ENCODE assay signal across 1 cellular context in the genomic region with DNA sequence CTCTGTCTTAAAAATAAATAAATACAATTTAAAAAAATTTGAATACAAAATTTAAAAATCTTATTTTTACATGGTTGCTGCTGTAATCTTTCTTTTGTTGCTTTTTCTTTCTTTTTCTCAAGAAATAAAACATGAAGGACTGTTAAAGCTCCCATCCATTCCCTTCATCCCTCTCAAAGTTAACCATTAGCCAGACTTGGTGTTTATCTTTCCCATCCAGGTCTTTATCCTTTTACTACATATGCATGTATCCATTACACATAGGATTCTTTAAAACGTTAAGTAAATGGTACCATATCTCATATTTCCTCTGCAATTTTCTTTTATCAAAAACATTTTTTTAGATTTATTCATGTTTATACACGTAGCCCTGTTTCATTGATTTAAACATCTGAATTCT.
TF ChIP-seq lines count a peak whose summit lies in the region.

No MANE protein-coding gene starts in this region.

TF ChIP-seq in HEK293, 187 proteins besides CTCF, POLR2A, EP300 and RAD21 (continued from another document):
- TF ChIP-seq, protein P1, sequence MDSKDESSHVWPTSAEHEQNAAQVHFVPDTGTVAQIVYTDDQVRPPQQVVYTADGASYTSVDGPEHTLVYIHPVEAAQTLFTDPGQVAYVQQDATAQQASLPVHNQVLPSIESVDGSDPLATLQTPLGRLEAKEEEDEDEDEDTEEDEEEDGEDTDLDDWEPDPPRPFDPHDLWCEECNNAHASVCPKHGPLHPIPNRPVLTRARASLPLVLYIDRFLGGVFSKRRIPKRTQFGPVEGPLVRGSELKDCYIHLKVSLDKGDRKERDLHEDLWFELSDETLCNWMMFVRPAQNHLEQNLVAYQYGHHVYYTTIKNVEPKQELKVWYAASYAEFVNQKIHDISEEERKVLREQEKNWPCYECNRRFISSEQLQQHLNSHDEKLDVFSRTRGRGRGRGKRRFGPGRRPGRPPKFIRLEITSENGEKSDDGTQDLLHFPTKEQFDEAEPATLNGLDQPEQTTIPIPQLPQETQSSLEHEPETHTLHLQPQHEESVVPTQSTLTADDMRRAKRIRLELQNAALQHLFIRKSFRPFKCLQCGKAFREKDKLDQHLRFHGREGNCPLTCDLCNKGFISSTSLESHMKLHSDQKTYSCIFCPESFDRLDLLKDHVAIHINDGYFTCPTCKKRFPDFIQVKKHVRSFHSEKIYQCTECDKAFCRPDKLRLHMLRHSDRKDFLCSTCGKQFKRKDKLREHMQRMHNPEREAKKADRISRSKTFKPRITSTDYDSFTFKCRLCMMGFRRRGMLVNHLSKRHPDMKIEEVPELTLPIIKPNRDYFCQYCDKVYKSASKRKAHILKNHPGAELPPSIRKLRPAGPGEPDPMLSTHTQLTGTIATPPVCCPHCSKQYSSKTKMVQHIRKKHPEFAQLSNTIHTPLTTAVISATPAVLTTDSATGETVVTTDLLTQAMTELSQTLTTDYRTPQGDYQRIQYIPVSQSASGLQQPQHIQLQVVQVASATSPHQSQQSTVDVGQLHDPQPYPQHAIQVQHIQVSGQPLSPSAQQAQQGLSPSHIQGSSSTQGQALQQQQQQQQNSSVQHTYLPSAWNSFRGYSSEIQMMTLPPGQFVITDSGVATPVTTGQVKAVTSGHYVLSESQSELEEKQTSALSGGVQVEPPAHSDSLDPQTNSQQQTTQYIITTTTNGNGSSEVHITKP (tag by site-specific recombination; IDR thresholded peaks at IDR 0.05): no peak
- no peak for TF ChIP-seq ZNF10 (tag by site-specific recombination; IDR thresholded peaks at IDR 0.05)
